ENCODE assay signal across 8 cellular contexts in the genomic region with DNA sequence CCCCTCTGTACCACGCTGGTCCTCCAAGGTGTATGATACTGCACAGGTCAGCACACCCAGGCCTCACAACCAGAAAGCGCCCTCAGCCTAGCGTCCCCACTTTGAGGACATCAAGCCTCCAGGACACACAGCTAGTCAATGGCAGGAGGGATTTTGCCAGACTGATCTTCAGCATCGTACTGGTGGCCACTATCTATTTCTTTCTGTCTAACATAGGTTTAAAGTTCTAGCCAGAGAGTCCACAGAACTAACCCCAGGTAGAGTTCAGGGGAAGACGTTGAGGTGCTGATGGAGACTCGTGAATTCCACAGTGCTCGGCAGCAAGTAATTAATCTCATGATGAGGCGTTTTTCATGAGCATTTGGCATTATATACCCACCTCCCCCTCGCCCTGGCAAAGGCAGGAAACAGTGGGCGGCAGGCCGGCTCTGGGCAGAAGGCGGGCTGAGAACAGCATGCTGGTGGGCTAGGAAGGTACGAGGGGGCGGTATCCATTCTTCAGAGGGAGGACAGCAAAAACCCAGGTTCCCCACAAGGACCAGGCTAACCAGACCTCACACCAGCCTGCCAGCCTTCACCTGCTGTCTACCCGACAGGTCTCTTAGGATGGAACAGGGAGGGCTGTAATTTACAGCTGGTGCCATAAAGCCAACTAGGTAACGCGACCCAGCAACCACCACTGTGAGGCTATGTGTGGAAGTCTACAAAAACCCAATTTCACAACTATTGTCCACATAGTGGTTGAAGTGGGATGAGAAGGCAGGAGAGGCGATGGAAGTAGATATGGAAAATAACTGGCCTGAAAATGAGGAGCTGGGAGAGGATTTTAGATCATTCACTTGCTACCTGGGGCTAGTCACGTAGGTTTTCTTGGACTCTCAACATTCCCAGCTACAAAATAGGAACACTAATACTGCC. TPM values are rescaled to one million over a fixed set of nuclear protein-coding genes. Genes with fewer than 3 reads are reported as not detected.
DNase-seq lines count a peak whose midpoint lies in the region; ATAC-seq and TF ChIP-seq lines count a peak whose summit lies in the region.

No MANE protein-coding gene starts in this region.

- H3K27ac ChIP-seq in ACC112 (ENCODE audit: low read depth, low read length) (peak overlapping the region; percentile 87), brain microvascular endothelial cell (peak overlapping the region; percentile 35), uterus (peak overlapping the region; percentile 96 to 98)

- peaks cover 88% of the 10 kb centered on the region for H3K79me2 ChIP-seq in ACC112 (ENCODE audit: control insufficient read depth, insufficient read depth, low read length, unreplicated experiment)

- H3K4me1 ChIP-seq in ACC112 (ENCODE audit: control insufficient read depth, insufficient read depth, low read length, unreplicated experiment) (peaks cover 91% of the 10 kb centered on the region), uterus (peaks cover 47 to 72% of the 10 kb centered on the region in 2 donors)

- H3K4me1 Mint-ChIP-seq in naive B cell (peaks cover 66 to 94% (median 89%) of the 10 kb centered on the region in 3 donors), glutamatergic neuron (ENCODE audit: low read depth, unreplicated experiment) (peaks cover 29% of the 10 kb centered on the region)

- H3K27ac Mint-ChIP-seq in naive B cell (peak overlapping the region; percentile 89 to 99 (median 96)), glutamatergic neuron (ENCODE audit: unreplicated experiment) (no peak overlapping the region)

- peaks cover 0 to 6% of the 10 kb centered on the region in 2 donors for H3K36me3 Mint-ChIP-seq in naive B cell
- H3K36me3 Mint-ChIP-seq in glutamatergic neuron (ENCODE audit: unreplicated experiment) = no peaks in the 10 kb centered on the region

- H3K27me3 ChIP-seq in ACC112 (ENCODE audit: insufficient read depth, low read length) (no peaks in the 10 kb centered on the region), brain microvascular endothelial cell (replicated peaks) (no peaks in the 10 kb centered on the region), uterus (no peaks in the 10 kb centered on the region)

- peak overlapping the region; percentile 47; the same call in 1 of the 2 replicates for H3K4me3 ChIP-seq in ACC112 (ENCODE audit: low read depth, low read length)
- peak overlapping the region; percentile 12 for H3K4me3 ChIP-seq in brain microvascular endothelial cell (ENCODE audit: low read depth, low read length)
- H3K4me3 ChIP-seq in uterus = peak overlapping the region in 1 of 2 donors; percentile 4

- no peak for TF ChIP-seq POLR2A in uterus (IDR thresholded peaks at IDR 0.05)

- TF ChIP-seq CTCF in brain microvascular endothelial cell (IDR thresholded peaks at IDR 0.05; ENCODE audit: low read depth, low read length, missing control alignments) (no peak), uterus (IDR thresholded peaks at IDR 0.05) (no peak), glutamatergic neuron (IDR thresholded peaks at IDR 0.05; ENCODE audit: partially characterized antibody, unreplicated experiment) (no peak)

- peak; percentile 87 for DNase-seq in NCI-H69 (lab: John Stamatoyannopoulos, UW)
- no peak for DNase-seq in brain microvascular endothelial cell
- DNase-seq in naive B cell = no peak
- DNase-seq in uterus = no peak
- DNase-seq in glutamatergic neuron = no peak
- DNase-seq in DMS79 (lab: John Stamatoyannopoulos, UW) = no peak
- DNase-seq in mesenteric fat pad (ENCODE audit: low spot score) = no peak

- in situ Hi-C loops in brain microvascular endothelial cell (cut with HindIII; ENCODE audit: low pct_ligation_motif_present, low sequenced_read_pairs) = no loop called here

- H3K9me3 Mint-ChIP-seq in naive B cell = no peaks in the 10 kb centered on the region
- H3K9me3 Mint-ChIP-seq in glutamatergic neuron (ENCODE audit: unreplicated experiment) = peaks cover 4% of the 10 kb centered on the region

- intact Hi-C loops in uterus (cut with DNase I; ENCODE audit: low total_unique reads) = no loop called here

- H3K27me3 Mint-ChIP-seq in naive B cell (no peaks in the 10 kb centered on the region), glutamatergic neuron (ENCODE audit: unreplicated experiment) (peaks cover 5% of the 10 kb centered on the region)

- ATAC-seq in naive B cell (ENCODE audit: low read depth in 2 of 2) = no peak

- no peaks in the 10 kb centered on the region for H3K9me3 ChIP-seq in uterus

- H3K4me3 Mint-ChIP-seq in naive B cell (peak overlapping the region; percentile 48 to 93 (median 79)), glutamatergic neuron (ENCODE audit: unreplicated experiment) (no peak overlapping the region)

- H3K36me3 ChIP-seq in ACC112 (ENCODE audit: insufficient read depth, low read length) (no peaks in the 10 kb centered on the region; the same call in 1 of the 2 replicates), brain microvascular endothelial cell (replicated peaks) (peaks cover 64% of the 10 kb centered on the region), uterus (no peaks in the 10 kb centered on the region)

- H2AFZ ChIP-seq in ACC112 (ENCODE audit: low read length, unreplicated experiment) = no peak overlapping the region

RNA-seq across cellular contexts. Expression of gene MYH9, which starts 18.5 kb away (rescaled TPM):
- 100 to 1,000 TPM in 1 of 6 donors, 10 to 100 TPM in 5; 17.3 to 255 (median 64.5) TPM for polyA plus RNA-seq in naive B cell (ENCODE audit: low read depth in 6 of 6)
- 1,000 to 10,000 TPM in 1 of 4 donors, 100 to 1,000 TPM in 3; 215 to 1,171 (median 400) TPM for total RNA-seq in uterus
- total RNA-seq in glutamatergic neuron (ENCODE audit: unreplicated experiment) = 122 TPM
- total RNA-seq in mesenteric fat pad = 673 TPM

Comparison
In these comparisons a context has a peak if more than half of its experiments do, and no peak if none do; other contexts are left out.
1. H3K27ac ChIP-seq: peak in every context shown above with its lines; median percentile 97 in uterus; 87 in ACC112; 35 in brain microvascular endothelial cell.